In genomic region chr7:82343716-82344115, GRCh38 we compare ENCODE assay signal across 24 cellular contexts.
"Had no signal": no experiment of that assay in that cellular context is flagged by ENCODE, and none has a peak within 500 bp of the region (broad histone marks: within the 10 kb centered on the region; RNA-seq: fewer than 3 reads in every experiment).

No MANE protein-coding gene starts in this region.

- H3K9me3 ChIP-seq: colonic mucosa, esophagus muscularis mucosa, gastroesophageal sphincter, heart left ventricle, left lung, lower lobe of right lung, mucosa of descending colon had no signal

- H3K36me3 Mint-ChIP-seq: immature natural killer cell, mesothelial cell of epicardium, naive B cell had no signal

- DNase-seq: colonic mucosa; cortex of kidney; effector CD8-positive, alpha-beta T cell; effector memory CD8-positive, alpha-beta T cell; endodermal cell; foreskin keratinocyte; heart left ventricle; hypothalamus; immature natural killer cell; islet precursor cell; kidney; kidney glomerular epithelial cell; left colon; left lung; left ventricle myocardium superior; lower lobe of right lung; mesenchymal stem cell; mucosa of descending colon; naive B cell had no signal

- H3K4me3 Mint-ChIP-seq: dendritic cell treated with granulocyte-macrophage colony-stimulating factor and Interleukin-4, amounts not matched to agents 40 ng/mL and 50 ng/mL, for 4 days; effector memory CD8-positive, alpha-beta T cell; endodermal cell; immature natural killer cell; mesothelial cell of epicardium; naive B cell had no signal

- H3K27me3 ChIP-seq: colonic mucosa, esophagus muscularis mucosa, foreskin keratinocyte, gastroesophageal sphincter, heart left ventricle, hepatocyte, left lung had no signal

- ATAC-seq: effector memory CD8-positive, alpha-beta T cell; foreskin keratinocyte; gastroesophageal sphincter; heart left ventricle; left colon; left lung; left ventricle myocardium superior; lower lobe of right lung; mucosa of descending colon had no signal

- H3K27ac Mint-ChIP-seq: dendritic cell treated with granulocyte-macrophage colony-stimulating factor and Interleukin-4, amounts not matched to agents 40 ng/mL and 50 ng/mL, for 4 days; effector memory CD8-positive, alpha-beta T cell; endodermal cell; immature natural killer cell; mesothelial cell of epicardium; naive B cell had no signal

- H3K27me3 Mint-ChIP-seq: dendritic cell treated with granulocyte-macrophage colony-stimulating factor and Interleukin-4, amounts not matched to agents 40 ng/mL and 50 ng/mL, for 4 days; effector memory CD8-positive, alpha-beta T cell; naive B cell had no signal

- H3K4me3 ChIP-seq: colonic mucosa, esophagus muscularis mucosa, gastroesophageal sphincter, heart left ventricle, hepatocyte, left lung, lower lobe of right lung, mucosa of descending colon had no signal

- H3K27ac ChIP-seq: colonic mucosa, esophagus muscularis mucosa, foreskin keratinocyte, gastroesophageal sphincter, heart left ventricle, hepatocyte, left lung, lower lobe of right lung had no signal

- H3K36me3 ChIP-seq: colonic mucosa, left lung, lower lobe of right lung had no signal

- H3K4me1 Mint-ChIP-seq: immature natural killer cell, mesothelial cell of epicardium, naive B cell had no signal

- H3K4me1 ChIP-seq: colonic mucosa, foreskin keratinocyte, gastroesophageal sphincter, left lung, lower lobe of right lung had no signal

- H3K9me3 Mint-ChIP-seq: dendritic cell treated with granulocyte-macrophage colony-stimulating factor and Interleukin-4, amounts not matched to agents 40 ng/mL and 50 ng/mL, for 4 days; endodermal cell; mesothelial cell of epicardium had no signal
